Comparison of ENCODE assay signal across 27 cellular contexts in the genomic region with DNA sequence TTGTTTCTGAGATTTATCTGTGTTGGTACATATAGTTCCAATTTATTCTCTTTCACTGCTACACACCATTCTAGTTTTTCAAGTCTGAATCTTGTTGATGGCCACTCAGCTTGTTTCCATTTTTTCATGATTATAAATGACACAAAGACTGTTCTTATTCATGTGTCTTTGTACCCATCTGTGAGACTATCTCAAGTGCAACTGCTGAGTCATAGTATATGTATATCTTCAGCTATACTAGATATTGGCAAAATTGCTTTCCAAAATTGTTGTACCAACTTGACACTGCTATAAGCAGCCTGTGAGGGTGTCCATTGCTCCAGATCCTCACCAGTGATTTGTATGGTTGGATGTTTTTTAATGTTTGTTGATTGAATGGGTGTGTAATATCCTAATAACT. TPM values are rescaled to one million over a fixed set of nuclear protein-coding genes. Genes with fewer than 3 reads are reported as not detected.
DNase-seq lines count a peak whose midpoint lies in the region; ATAC-seq, FAIRE-seq and TF ChIP-seq lines count a peak whose summit lies in the region.
"Had no signal": no experiment of that assay in that cellular context is flagged by ENCODE, and none has a peak within 500 bp of the region (broad histone marks: within the 10 kb centered on the region; RNA-seq: fewer than 3 reads in every experiment).

No MANE protein-coding gene starts in this region.

- no peak for TF ChIP-seq EP300 in HepG2 (IDR thresholded peaks at IDR 0.05; ENCODE audit: low read depth in 2 of 2, low read length in 2 of 2)
- TF ChIP-seq EP300 in HepG2 (CRISPR knock-in tag; IDR thresholded peaks at IDR 0.05; ENCODE audit: borderline replicate concordance) = no peak

- H3K4me3 ChIP-seq in HepG2 (replicated peaks in 1 of 3; ENCODE audit: insufficient read depth in 1 of 3, low read depth in 2 of 3, low read length in 3 of 3) (no peak overlapping the region), right lobe of liver (no peak overlapping the region), KMS-11 (IDR thresholded peaks at IDR 0.05; ENCODE audit: insufficient read depth, low read depth, low read length) (no peak overlapping the region), endothelial cell of umbilical vein (replicated peaks in 1 of 3; ENCODE audit: insufficient read depth in 1 of 3, low read depth in 1 of 3, low read length in 3 of 3) (no peak overlapping the region)

- DNase-seq in HepG2 (ENCODE audit: low spot score) (no peak), right lobe of liver (no peak), endothelial cell of umbilical vein (ENCODE audit: low read depth, low spot score) (no peak), type B pancreatic cell (ENCODE audit: extremely low spot score, unreplicated experiment) (no peak), endothelial cell (ENCODE audit: low spot score) (no peak), HK-2 (ENCODE audit: unreplicated experiment) (no peak)
- DNase-seq in CD4-positive, alpha-beta T cell = no peak
- DNase-seq: AML-193; C1 segment of cervical spinal cord; CD8-positive, alpha-beta T cell; DMS 273 treated with DMSO at 0.1 percent for 48 hours; DND-41; Karpas-422; NCI-H1092; NCI-H1436 treated with DMSO at 0.1 percent for 48 hours; NCI-H187 treated with DMSO at 0.1 percent for 48 hours; NCI-H446; NCI-H524 treated with DMSO at 0.1 percent for 48 hours; NCI-H774; RPMI8226; SHP77 had no signal

- H3K27me3 ChIP-seq in HepG2 (ENCODE audit: control insufficient read depth in 1 of 2, insufficient read depth in 2 of 2, low read length in 2 of 2) (peaks cover 0 to 16% of the 10 kb centered on the region in 2 experiments; a peak in 3 of 5 replicates), right lobe of liver (no peaks in the 10 kb centered on the region), KMS-11 (ENCODE audit: insufficient read depth, low read depth) (no peaks in the 10 kb centered on the region), endothelial cell of umbilical vein (ENCODE audit: control insufficient read depth in 2 of 2, insufficient read depth in 2 of 2, low read length in 2 of 2) (no peaks in the 10 kb centered on the region)
- no peaks in the 10 kb centered on the region for H3K27me3 ChIP-seq in CD4-positive, alpha-beta T cell (ENCODE audit: control insufficient read depth, insufficient read depth, low read length)

- H3K9me1 ChIP-seq in endothelial cell of umbilical vein (replicated peaks; ENCODE audit: control insufficient read depth, extremely low read depth, insufficient read depth, low read length) = no peaks in the 10 kb centered on the region

- CTCF ChIA-PET in HepG2 (lab: Yijun Ruan, JAX; ENCODE audit: low intra/inter-chr PET ratio, low total read pairs) = no interaction called here
- CTCF ChIA-PET in endothelial cell of umbilical vein (lab: Charles Lee) = interaction anchor here (1.5 kb wide), 1 partner anchor 9 kb away, joined by 3 read pairs; no protein-coding TSS in a partner anchor
- CTCF ChIA-PET in CD4-positive, alpha-beta T cell (lab: Charles Lee) = no interaction called here

- no peaks in the 10 kb centered on the region for H3K9me3 ChIP-seq in HepG2 (ENCODE audit: low read length)
- no peaks in the 10 kb centered on the region for H3K9me3 ChIP-seq in right lobe of liver
- no peaks in the 10 kb centered on the region for H3K9me3 ChIP-seq in endothelial cell of umbilical vein (replicated peaks; ENCODE audit: control insufficient read depth, insufficient read depth, low read length)
- no peaks in the 10 kb centered on the region for H3K9me3 ChIP-seq in CD4-positive, alpha-beta T cell (ENCODE audit: control insufficient read depth, low read length)

- H3K27me3 Mint-ChIP-seq in type B pancreatic cell = no peaks in the 10 kb centered on the region
- no peaks in the 10 kb centered on the region for H3K27me3 Mint-ChIP-seq in endothelial cell (ENCODE audit: unreplicated experiment)
- no peaks in the 10 kb centered on the region for H3K27me3 Mint-ChIP-seq in CD4-positive, alpha-beta T cell
- H3K27me3 Mint-ChIP-seq: IgD-negative memory B cell had no signal

- POLR2A ChIA-PET in HepG2 (lab: Yijun Ruan, JAX) (no interaction called here), endothelial cell of umbilical vein (lab: Charles Lee) (no interaction called here)
- POLR2A ChIA-PET in CD4-positive, alpha-beta T cell (lab: Charles Lee) = no interaction called here

- ATAC-seq in HepG2 (no peak), right lobe of liver (no peak)
- ATAC-seq in CD4-positive, alpha-beta T cell (ENCODE audit: poor library complexity) = no peak
- ATAC-seq: CD8-positive, alpha-beta T cell; HCT116 had no signal

- TF ChIP-seq POLR2A in HepG2 (IDR thresholded peaks at IDR 0.05; ENCODE audit: insufficient read depth in 1 of 2, low read depth in 2 of 2, low read length in 2 of 2) = no peak
- TF ChIP-seq POLR2A in right lobe of liver (IDR thresholded peaks at IDR 0.05) = no peak
- TF ChIP-seq POLR2A in endothelial cell of umbilical vein (IDR thresholded peaks at IDR 0.05; ENCODE audit: low read depth, low read length) = no peak

- H3K27ac ChIP-seq in HepG2 (ENCODE audit: extremely low read length, insufficient read depth, low read length) (no peak overlapping the region), right lobe of liver (no peak overlapping the region), KMS-11 (no peak overlapping the region), endothelial cell of umbilical vein (ENCODE audit: insufficient read depth, low read depth, low read length) (no peak overlapping the region)
- no peak overlapping the region for H3K27ac ChIP-seq in CD4-positive, alpha-beta T cell (ENCODE audit: low read depth, low read length)

- no peaks in the 10 kb centered on the region for H3K4me1 Mint-ChIP-seq in type B pancreatic cell (ENCODE audit: unreplicated experiment)
- H3K4me1 Mint-ChIP-seq in endothelial cell (ENCODE audit: unreplicated experiment) = peaks cover 3% of the 10 kb centered on the region
- peaks cover 9% of the 10 kb centered on the region for H3K4me1 Mint-ChIP-seq in CD4-positive, alpha-beta T cell (ENCODE audit: low read depth)

- FAIRE-seq in HepG2 (lab: Jason Lieb, UNC) (no peak), endothelial cell of umbilical vein (lab: Jason Lieb, UNC) (no peak)
- FAIRE-seq: A204.1, GM19239, H1 had no signal

- H3K9ac ChIP-seq in HepG2 (ENCODE audit: insufficient read depth, low read depth, low read length) (no peak overlapping the region), KMS-11 (no peak overlapping the region), endothelial cell of umbilical vein (replicated peaks; ENCODE audit: extremely low read depth, insufficient read depth, low read length) (no peak overlapping the region)

- H3K27ac Mint-ChIP-seq in type B pancreatic cell (peak overlapping the region; percentile 70), endothelial cell (ENCODE audit: unreplicated experiment) (no peak overlapping the region)
- H3K27ac Mint-ChIP-seq in CD4-positive, alpha-beta T cell = no peak overlapping the region
- H3K27ac Mint-ChIP-seq: CD8-positive, alpha-beta T cell had no signal

- TF ChIP-seq RAD21 in HepG2 (CRISPR knock-in tag; IDR thresholded peaks at IDR 0.05) = no peak

- intact Hi-C loops in HepG2 (cut with micrococcal nuclease; ENCODE audit: unreplicated experiment) (no loop called here), right lobe of liver (cut with DNase I) (no loop called here), endothelial cell of umbilical vein (cut with micrococcal nuclease) (no loop called here)
- intact Hi-C loops in CD4-positive, alpha-beta T cell (cut with DNase I, micrococcal nuclease) = no loop called here

- TF ChIP-seq CTCF in HepG2 (CRISPR knock-in tag; IDR thresholded peaks at IDR 0.05) (no peak), right lobe of liver (IDR thresholded peaks at IDR 0.05) (no peak), KMS-11 (conservative IDR thresholded peaks at IDR 0.05; ENCODE audit: low read depth, low read length) (no peak), endothelial cell of umbilical vein (IDR thresholded peaks at IDR 0.05; ENCODE audit: extremely low read depth in 1 of 2, insufficient read depth in 1 of 2, low read depth in 1 of 2, low read length in 2 of 2) (no peak), type B pancreatic cell (conservative IDR thresholded peaks at IDR 0.05) (no peak), endothelial cell (IDR thresholded peaks at IDR 0.05; ENCODE audit: unreplicated experiment) (no peak)
- no peak for TF ChIP-seq CTCF in CD4-positive, alpha-beta T cell (IDR thresholded peaks at IDR 0.05)

- BruUV-seq in HepG2 (replicated peaks; lab: Mats Ljungman, UMichigan) = no TSS peak
- no TSS peak for BruUV-seq in endothelial cell of umbilical vein (replicated peaks; lab: Mats Ljungman, UMichigan)

- H4K20me1 ChIP-seq in HepG2 (ENCODE audit: insufficient read depth, low read length) = no peaks in the 10 kb centered on the region
- no peaks in the 10 kb centered on the region for H4K20me1 ChIP-seq in KMS-11 (ENCODE audit: insufficient read depth)
- H4K20me1 ChIP-seq in endothelial cell of umbilical vein (replicated peaks; ENCODE audit: control insufficient read depth, extremely low read depth, insufficient read depth, low read length) = no peaks in the 10 kb centered on the region

- H3K4me1 ChIP-seq in HepG2 (ENCODE audit: insufficient read depth, low read length) (0 out of 2 replicates have a peak, but pooled peaks cover 5% of the 10 kb centered on the region), right lobe of liver (no peaks in the 10 kb centered on the region), KMS-11 (ENCODE audit: low read depth, poor library complexity, severe bottlenecking) (peaks cover 8% of the 10 kb centered on the region), endothelial cell of umbilical vein (ENCODE audit: control insufficient read depth, extremely low read depth, insufficient read depth, low read length) (peaks cover 31% of the 10 kb centered on the region)

- H3K4me2 ChIP-seq in HepG2 (ENCODE audit: low read depth, low read length) (no peak overlapping the region), KMS-11 (no peak overlapping the region), endothelial cell of umbilical vein (ENCODE audit: insufficient read depth, low read length) (no peak overlapping the region)

- H3K36me3 ChIP-seq in HepG2 (replicated peaks in 1 of 2; ENCODE audit: control insufficient read depth in 1 of 2, insufficient read depth in 2 of 2, low read length in 2 of 2) = no peaks in the 10 kb centered on the region
- no peaks in the 10 kb centered on the region for H3K36me3 ChIP-seq in right lobe of liver
- no peaks in the 10 kb centered on the region for H3K36me3 ChIP-seq in KMS-11 (ENCODE audit: insufficient read depth)
- no peaks in the 10 kb centered on the region for H3K36me3 ChIP-seq in endothelial cell of umbilical vein (ENCODE audit: control insufficient read depth in 2 of 2, extremely low read depth in 1 of 2, insufficient read depth in 2 of 2, low read length in 2 of 2)

- H3K36me3 Mint-ChIP-seq in type B pancreatic cell (no peaks in the 10 kb centered on the region), endothelial cell (ENCODE audit: low read depth, unreplicated experiment) (no peaks in the 10 kb centered on the region)
- H3K36me3 Mint-ChIP-seq in CD4-positive, alpha-beta T cell (ENCODE audit: low read depth) = no peaks in the 10 kb centered on the region
- H3K36me3 Mint-ChIP-seq: CD8-positive, alpha-beta T cell; IgD-negative memory B cell had no signal

- H2AFZ ChIP-seq in HepG2 (ENCODE audit: low read length) (no peak overlapping the region), KMS-11 (ENCODE audit: low read depth) (peak overlapping the region; percentile 2; the same call in 1 of the 2 replicates), endothelial cell of umbilical vein (ENCODE audit: low read depth, low read length) (no peak overlapping the region)

- in situ Hi-C loops in HepG2 (cut with HindIII; ENCODE audit: extremely low pct_ligation_motif_present, low pct_unique_long_range_greater_than_20kb) = no loop called here

- dilution Hi-C loops in endothelial cell of umbilical vein (cut with MboI; ENCODE audit: extremely low pct_ligation_motif_present, low sequenced_read_pairs) = no loop called here

- no peaks in the 10 kb centered on the region for H3K9me3 Mint-ChIP-seq in type B pancreatic cell
- no peaks in the 10 kb centered on the region for H3K9me3 Mint-ChIP-seq in endothelial cell (ENCODE audit: unreplicated experiment)
- no peaks in the 10 kb centered on the region for H3K9me3 Mint-ChIP-seq in CD4-positive, alpha-beta T cell
- H3K9me3 Mint-ChIP-seq: CD8-positive, alpha-beta T cell had no signal

- H3K4me3 Mint-ChIP-seq in type B pancreatic cell = peak overlapping the region; percentile 7
- H3K4me3 Mint-ChIP-seq in endothelial cell (ENCODE audit: unreplicated experiment) = no peak overlapping the region
- no peak overlapping the region for H3K4me3 Mint-ChIP-seq in CD4-positive, alpha-beta T cell
- H3K4me3 Mint-ChIP-seq: CD8-positive, alpha-beta T cell; IgD-negative memory B cell had no signal

- H3K79me2 ChIP-seq in HepG2 (ENCODE audit: insufficient read depth, low read length) = no peaks in the 10 kb centered on the region
- H3K79me2 ChIP-seq in KMS-11 (ENCODE audit: insufficient read depth, low read depth) = no peaks in the 10 kb centered on the region
- no peaks in the 10 kb centered on the region for H3K79me2 ChIP-seq in endothelial cell of umbilical vein (ENCODE audit: control insufficient read depth, insufficient read depth, low read length)

RNA-seq across cellular contexts. Expression of a gene that starts 37.2 kb away (rescaled TPM):
- 67.4 and 98.4 TPM in 2 replicates for total RNA-seq in HepG2 (2016; rRNA removed; fragmentation: Illumina TruSeq; extraction: Trizol)
- total RNA-seq in HepG2 (2016; cell fraction: cytosol; rRNA removed; fragmentation: Illumina TruSeq; extraction: Trizol; ENCODE audit: low read depth) = 113 and 115 TPM in 2 replicates
- total RNA-seq in HepG2 (2016; cell fraction: insoluble cytoplasmic fraction; rRNA removed; fragmentation: Illumina TruSeq; extraction: Trizol) = 65.4 and 98.8 TPM in 2 replicates
- total RNA-seq in HepG2 (2016; cell fraction: membrane; rRNA removed; fragmentation: Illumina TruSeq; extraction: Trizol) = 63.8 and 71.5 TPM in 2 replicates
- 135 and 150 TPM in 2 replicates for total RNA-seq in HepG2 (2016; cell fraction: nucleus; rRNA removed; fragmentation: Illumina TruSeq; extraction: Trizol)
- 100 and 133 TPM in 2 replicates for polyA plus RNA-seq in HepG2 (2011; rRNA removed)
- 56.6 and 89.3 TPM in 2 replicates for polyA plus RNA-seq in HepG2 (2011; cell fraction: cytosol; rRNA removed)
- polyA plus RNA-seq in HepG2 (2011; cell fraction: nucleus; rRNA removed) = 46.6 and 69.0 TPM in 2 replicates
- 176 and 196 TPM in 2 replicates for polyA plus RNA-seq in HepG2 (2012)
- 25.4 and 26.1 TPM in 2 replicates for polyA plus RNA-seq in HepG2 (2016; cell fraction: cytosol; fragmentation: Illumina TruSeq; extraction: Trizol; ENCODE audit: low read depth)
- 104 and 116 TPM in 2 replicates for polyA plus RNA-seq in HepG2 (2016; cell fraction: insoluble cytoplasmic fraction; fragmentation: Illumina TruSeq; extraction: Trizol; ENCODE audit: low read depth)
- polyA plus RNA-seq in HepG2 (2016; cell fraction: membrane; fragmentation: Illumina TruSeq; extraction: Trizol; ENCODE audit: low read depth) = 56.9 and 65.1 TPM in 2 replicates
- 271 and 279 TPM in 2 replicates for polyA plus RNA-seq in HepG2 (2016; cell fraction: nucleus; fragmentation: Illumina TruSeq; extraction: Trizol; ENCODE audit: insufficient read depth, low read depth)
- 71.7 and 98.5 TPM in 2 replicates for polyA minus RNA-seq in HepG2 (2011; rRNA and poly(A)+ RNA removed; ENCODE audit: low replicate concordance)
- 85.3 and 110 TPM in 2 replicates for polyA minus RNA-seq in HepG2 (2011; cell fraction: cytosol; rRNA and poly(A)+ RNA removed)
- polyA minus RNA-seq in HepG2 (2011; cell fraction: nucleus; rRNA and poly(A)+ RNA removed) = 103 and 105 TPM in 2 replicates
- 100 to 1,000 TPM; 126 to 195 (median 177) TPM for total RNA-seq in right lobe of liver
- total RNA-seq in endothelial cell of umbilical vein = 472 and 486 TPM in 2 replicates
- polyA plus RNA-seq in endothelial cell of umbilical vein = 195 and 253 TPM in 2 replicates
- polyA plus RNA-seq in endothelial cell of umbilical vein (2011; cell fraction: cytosol; rRNA removed) = 258 and 287 TPM in 2 replicates
- polyA plus RNA-seq in endothelial cell of umbilical vein (2011; cell fraction: nucleus; rRNA removed) = 221 and 343 TPM in 2 replicates
- polyA plus RNA-seq in endothelial cell of umbilical vein (2012) = 512 and 627 TPM in 2 replicates
- 365 and 404 TPM in 2 replicates for polyA minus RNA-seq in endothelial cell of umbilical vein
- polyA minus RNA-seq in endothelial cell of umbilical vein (2011; cell fraction: cytosol; rRNA and poly(A)+ RNA removed) = 64.9 TPM
- polyA minus RNA-seq in endothelial cell of umbilical vein (2011; cell fraction: nucleus; rRNA and poly(A)+ RNA removed) = 184 and 233 TPM in 2 replicates
- 187 and 222 TPM in 2 replicates for total RNA-seq in type B pancreatic cell (ENCODE audit: low replicate concordance)
- total RNA-seq in endothelial cell (ENCODE audit: unreplicated experiment) = 264 TPM
- total RNA-seq in CD4-positive, alpha-beta T cell = 10 to 100 TPM; 84.9 to 85.7 TPM
